ENCODE assay signal across 29 cellular contexts in genomic region chr12:90074086-90074485, GRCh38.
DNase-seq lines count a peak whose midpoint lies in the region; ATAC-seq and TF ChIP-seq lines count a peak whose summit lies in the region.
"Had no signal": no experiment of that assay in that cellular context is flagged by ENCODE, and none has a peak within 500 bp of the region (broad histone marks: within the 10 kb centered on the region; RNA-seq: fewer than 3 reads in every experiment).

No MANE protein-coding gene starts in this region.

- peaks cover 5% of the 10 kb centered on the region for H3K9me3 Mint-ChIP-seq in activated T-helper 1 cell treated with anti-CD3 and anti-CD28 coated beads, Interleukin-12 subunit alpha, Interleukin-12 subunit beta, Interleukin-2, Interleukin-4 antibody, amounts not matched to agents 30 ng/mL and 10 ng/mL and 1 ng/mL, durations not matched to agents 14 hours and 24 hours and 36 hours
- H3K9me3 Mint-ChIP-seq: activated naive CD4-positive, alpha-beta T cell treated with anti-CD3 and anti-CD28 coated beads, Interleukin-2, amount 10 ng/mL, durations not matched to agents 7 days and 5 days had no signal

- ATAC-seq in GM18511 (IDR thresholded peaks at IDR 0.05; ENCODE audit: unreplicated experiment): peak; percentile 66
- peak; percentile 80 for ATAC-seq in GM21526 (IDR thresholded peaks at IDR 0.05; ENCODE audit: low FRiP score, unreplicated experiment)
- peak; percentile 77 for ATAC-seq in HG02798 (IDR thresholded peaks at IDR 0.05; ENCODE audit: poor library complexity, unreplicated experiment)
- no peak for ATAC-seq in GM19023 (IDR thresholded peaks at IDR 0.05; ENCODE audit: unreplicated experiment)
- ATAC-seq: activated CD8-positive, alpha-beta memory T cell treated with anti-CD3 and anti-CD28 coated beads, Interleukin-2, amount 10 ng/mL, durations not matched to agents 7 days and 5 days; esophagus mucosa; foreskin keratinocyte; SK-N-SH treated with all-trans-retinoic acid at 6 μM for 48 hours; stimulated activated naive B cell treated with anti-CD40 and anti-IgM and Interleukin-4, amounts not matched to agents 10 μg/mL and 1 μg/mL and 100 μg/mL, for 72 hours had no signal

- WGBS in spleen, 5 donors: 75 to 87% (median 81%) methylated on average over 2 of the region's 2 CpGs

- no peak for TF ChIP-seq CTCF in OCI-LY7 (conservative IDR thresholded peaks at IDR 0.05; ENCODE audit: low read length)
- TF ChIP-seq CTCF in spleen (IDR thresholded peaks at IDR 0.05 in 8 of 11, conservative IDR thresholded peaks at IDR 0.05 in 3 of 11): no peak

- H3K36me3 ChIP-seq in OCI-LY7 (ENCODE audit: insufficient read depth, low read length) (peaks cover 26% of the 10 kb centered on the region), spleen (no peaks in the 10 kb centered on the region)
- H3K36me3 ChIP-seq: BE2C, breast epithelium, colonic mucosa, suprapubic skin had no signal

- peaks cover 16% of the 10 kb centered on the region for H3K4me1 Mint-ChIP-seq in activated T-helper 1 cell treated with anti-CD3 and anti-CD28 coated beads, Interleukin-12 subunit alpha, Interleukin-12 subunit beta, Interleukin-2, Interleukin-4 antibody, amounts not matched to agents 30 ng/mL and 10 ng/mL and 1 ng/mL, durations not matched to agents 14 hours and 24 hours and 36 hours (ENCODE audit: low read depth)

- no peaks in the 10 kb centered on the region for H3K79me2 ChIP-seq in OCI-LY7 (ENCODE audit: insufficient read depth, low read depth, low read length)

- peaks cover 8% of the 10 kb centered on the region for H3K27me3 Mint-ChIP-seq in activated T-helper 1 cell treated with anti-CD3 and anti-CD28 coated beads, Interleukin-12 subunit alpha, Interleukin-12 subunit beta, Interleukin-2, Interleukin-4 antibody, amounts not matched to agents 30 ng/mL and 10 ng/mL and 1 ng/mL, durations not matched to agents 14 hours and 24 hours and 36 hours (ENCODE audit: insufficient read depth)
- H3K27me3 Mint-ChIP-seq: IgD-negative memory B cell had no signal

- TF ChIP-seq POLR2A in spleen (IDR thresholded peaks at IDR 0.05): no peak

- H4K20me1 ChIP-seq in OCI-LY7 (ENCODE audit: insufficient read depth, low read length): no peaks in the 10 kb centered on the region

- no peak overlapping the region for H3K4me3 Mint-ChIP-seq in activated T-helper 1 cell treated with anti-CD3 and anti-CD28 coated beads, Interleukin-12 subunit alpha, Interleukin-12 subunit beta, Interleukin-2, Interleukin-4 antibody, amounts not matched to agents 30 ng/mL and 10 ng/mL and 1 ng/mL, durations not matched to agents 14 hours and 24 hours and 36 hours
- H3K4me3 Mint-ChIP-seq: activated CD4-positive, alpha-beta T cell treated with anti-CD3 and anti-CD28 coated beads, Interleukin-2, amount 10 ng/mL, durations not matched to agents 24 days and 14 days; activated CD8-positive, alpha-beta memory T cell treated with anti-CD3 and anti-CD28 coated beads, Interleukin-2, amount 10 ng/mL, durations not matched to agents 7 days and 5 days; activated naive CD4-positive, alpha-beta T cell treated with anti-CD3 and anti-CD28 coated beads, Interleukin-2, amount 10 ng/mL, durations not matched to agents 7 days and 5 days; IgD-negative memory B cell; stimulated activated naive B cell treated with anti-CD40 and anti-IgM and Interleukin-4, amounts not matched to agents 10 μg/mL and 1 μg/mL and 100 μg/mL, for 72 hours had no signal

- intact Hi-C loops in OCI-LY7 (cut with micrococcal nuclease; ENCODE audit: unreplicated experiment) (loop anchor here (5.0 kb wide), 1 partner anchor 212 kb away; no protein-coding TSS in a partner anchor), spleen (cut with DNase I; ENCODE audit: low total_unique reads) (no loop called here)
- intact Hi-C loops in activated T-helper 1 cell treated with anti-CD3 and anti-CD28 coated beads, Interleukin-12 subunit alpha, Interleukin-12 subunit beta, Interleukin-2, Interleukin-4 antibody, amounts not matched to agents 30 ng/mL and 10 ng/mL and 1 ng/mL, durations not matched to agents 14 hours and 24 hours and 36 hours (cut with micrococcal nuclease): no loop called here

- peak overlapping the region; percentile 50; the same call in 1 of the 2 replicates for H2AFZ ChIP-seq in OCI-LY7 (ENCODE audit: low read length)

- CTCF ChIA-PET in OCI-LY7 (lab: Charles Lee; ENCODE audit: unreplicated experiment): no interaction called here

- peak overlapping the region; percentile 55 for H3K4me2 ChIP-seq in OCI-LY7 (ENCODE audit: low read length)

- H3K4me1 ChIP-seq in OCI-LY7 (ENCODE audit: insufficient read depth, low read length, poor library complexity, severe bottlenecking) (peaks cover 66% of the 10 kb centered on the region), spleen (peaks cover 0 to 3% (median 0%) of the 10 kb centered on the region in 6 donors)
- H3K4me1 ChIP-seq: BE2C, breast epithelium, colonic mucosa, foreskin keratinocyte, suprapubic skin had no signal

- POLR2A ChIA-PET in OCI-LY7 (lab: Charles Lee): interaction anchor here (0.8 to 1.1 kb wide), 2 partner anchors 147 to 728 kb away, joined by 3 to 4 read pairs; no protein-coding TSS in a partner anchor

- no peaks in the 10 kb centered on the region for H3K9me2 ChIP-seq in OCI-LY7 (ENCODE audit: insufficient read depth, low read length)

- peak overlapping the region; percentile 15 for H3K4me3 ChIP-seq in OCI-LY7 (ENCODE audit: low read depth, low read length, poor library complexity, severe bottlenecking)
- H3K4me3 ChIP-seq in spleen: no peak overlapping the region
- H3K4me3 ChIP-seq: breast epithelium, colonic mucosa, suprapubic skin had no signal

- DNase-seq in OCI-LY7 (ENCODE audit: low spot score): peak; percentile 74
- no peak for DNase-seq in stimulated activated CD8-positive, alpha-beta memory T cell treated with anti-CD3 and anti-CD28 coated beads, Interleukin-4, amount 100 ng/mL, for 48 hours
- DNase-seq in activated T-helper 1 cell treated with anti-CD3 and anti-CD28 coated beads, Interleukin-12 subunit alpha, Interleukin-12 subunit beta, Interleukin-2, Interleukin-4 antibody, amounts not matched to agents 30 ng/mL and 10 ng/mL and 1 ng/mL, durations not matched to agents 14 hours and 24 hours and 36 hours (ENCODE audit: low spot score): no peak
- no peak for DNase-seq in spleen
- DNase-seq: activated CD8-positive, alpha-beta memory T cell treated with anti-CD3 and anti-CD28 coated beads, Interleukin-2, amount 10 ng/mL, durations not matched to agents 7 days and 5 days; activated naive CD4-positive, alpha-beta T cell treated with anti-CD3 and anti-CD28 coated beads, Interleukin-2, amount 10 ng/mL, durations not matched to agents 7 days and 5 days; amygdala; BE2C; colonic mucosa; effector memory CD4-positive, alpha-beta T cell; foreskin keratinocyte; NCI-H1105 treated with DMSO at 0.1 percent for 48 hours; NCI-H2081; NCI-H226; NCI-H748 treated with DMSO at 0.1 percent for 48 hours; nucleus accumbens; small intestine; stimulated activated naive B cell treated with anti-CD40 and anti-IgM and Interleukin-4, amounts not matched to agents 10 μg/mL and 1 μg/mL and 100 μg/mL, for 72 hours had no signal

- H3K27me3 ChIP-seq in spleen (replicated peaks in 1 of 7): no peaks in the 10 kb centered on the region
- H3K27me3 ChIP-seq: BE2C, breast epithelium, colonic mucosa, foreskin keratinocyte, suprapubic skin had no signal

- BruUV-seq in OCI-LY7 (replicated peaks; lab: Mats Ljungman, UMichigan): no TSS peak

- H3K27ac ChIP-seq in OCI-LY7 (ENCODE audit: low read depth, low read length, poor library complexity, severe bottlenecking): peak overlapping the region; percentile 87
- H3K27ac ChIP-seq in spleen: no peak overlapping the region
- H3K27ac ChIP-seq: breast epithelium, colonic mucosa, foreskin keratinocyte, RWPE1, suprapubic skin had no signal

- H3K36me3 Mint-ChIP-seq in activated T-helper 1 cell treated with anti-CD3 and anti-CD28 coated beads, Interleukin-12 subunit alpha, Interleukin-12 subunit beta, Interleukin-2, Interleukin-4 antibody, amounts not matched to agents 30 ng/mL and 10 ng/mL and 1 ng/mL, durations not matched to agents 14 hours and 24 hours and 36 hours (ENCODE audit: low read depth): no peaks in the 10 kb centered on the region
- H3K36me3 Mint-ChIP-seq: activated CD8-positive, alpha-beta memory T cell treated with anti-CD3 and anti-CD28 coated beads, Interleukin-2, amount 10 ng/mL, durations not matched to agents 7 days and 5 days; activated naive CD4-positive, alpha-beta T cell treated with anti-CD3 and anti-CD28 coated beads, Interleukin-2, amount 10 ng/mL, durations not matched to agents 7 days and 5 days had no signal

- H3K9me3 ChIP-seq in OCI-LY7 (ENCODE audit: low read length) (peaks cover 32% of the 10 kb centered on the region; the same call in 1 of the 2 replicates), spleen (peaks cover 0 to 9% (median 0%) of the 10 kb centered on the region in 8 donors)
- H3K9me3 ChIP-seq: BE2C, breast epithelium, colonic mucosa, suprapubic skin had no signal

- no peak overlapping the region for H3K27ac Mint-ChIP-seq in activated T-helper 1 cell treated with anti-CD3 and anti-CD28 coated beads, Interleukin-12 subunit alpha, Interleukin-12 subunit beta, Interleukin-2, Interleukin-4 antibody, amounts not matched to agents 30 ng/mL and 10 ng/mL and 1 ng/mL, durations not matched to agents 14 hours and 24 hours and 36 hours
- H3K27ac Mint-ChIP-seq: activated CD4-positive, alpha-beta T cell treated with anti-CD3 and anti-CD28 coated beads, Interleukin-2, amount 10 ng/mL, durations not matched to agents 24 days and 14 days; activated CD8-positive, alpha-beta memory T cell treated with anti-CD3 and anti-CD28 coated beads, Interleukin-2, amount 10 ng/mL, durations not matched to agents 7 days and 5 days; activated naive CD4-positive, alpha-beta T cell treated with anti-CD3 and anti-CD28 coated beads, Interleukin-2, amount 10 ng/mL, durations not matched to agents 7 days and 5 days; stimulated activated naive B cell treated with anti-CD40 and anti-IgM and Interleukin-4, amounts not matched to agents 10 μg/mL and 1 μg/mL and 100 μg/mL, for 72 hours had no signal
